ENCODE assay signal across 28 cellular contexts in genomic region chr10:3790858-3791257, GRCh38.
"Had no signal": no experiment of that assay in that cellular context is flagged by ENCODE, and none has a peak within 500 bp of the region (broad histone marks: within the 10 kb centered on the region; RNA-seq: fewer than 3 reads in every experiment).

No MANE protein-coding gene starts in this region.

- H3K27me3 Mint-ChIP-seq: activated CD4-positive, alpha-beta T cell treated with anti-CD3 and anti-CD28 coated beads, Interleukin-2, amount 10 ng/mL, durations not matched to agents 24 days and 14 days; activated naive CD4-positive, alpha-beta T cell treated with anti-CD3 and anti-CD28 coated beads, Interleukin-2, amount 50 U/mL, for 24 hours; activated naive CD8-positive, alpha-beta T cell treated with anti-CD3 and anti-CD28 coated beads, Interleukin-2, amount 10 ng/mL, durations not matched to agents 7 days and 5 days had no signal

- H3K27ac Mint-ChIP-seq: activated CD8-positive, alpha-beta T cell treated with anti-CD3 and anti-CD28 coated beads, Interleukin-2, amount 10 ng/mL, durations not matched to agents 7 days and 5 days; activated naive CD4-positive, alpha-beta T cell treated with anti-CD3 and anti-CD28 coated beads, Interleukin-2, amount 50 U/mL, for 24 hours; T-helper 1 cell treated with Interleukin-12 subunit alpha and Interleukin-12 subunit beta and Interleukin-4 antibody, amounts not matched to agents 30 μg/mL and 1 μg/mL, for 36 hours; T-helper 2 cell treated with Interferon-gamma antibody and Interleukin-4, amounts not matched to agents 5 μg/mL and 100 μg/mL, for 36 hours had no signal

- H3K4me2 ChIP-seq: SK-N-SH had no signal

- H3K27ac ChIP-seq: ascending aorta, cardiac muscle cell, Peyer's patch, SJSA1 had no signal

- H3K4me3 ChIP-seq: ascending aorta, cardiac muscle cell, Peyer's patch, SJSA1 had no signal

- FAIRE-seq: TTC549 had no signal

- H3K36me3 ChIP-seq: ascending aorta, cardiac muscle cell, Peyer's patch, SJSA1 had no signal

- DNase-seq: activated CD4-positive, alpha-beta T cell treated with anti-CD3 and anti-CD28 coated beads, Interleukin-2, amount 10 ng/mL, durations not matched to agents 24 days and 14 days; activated CD4-positive, alpha-beta T cell treated with anti-CD3 and anti-CD28 coated beads, Interleukin-2, amount 50 U/mL, for 48 hours; activated CD8-positive, alpha-beta memory T cell treated with anti-CD3 and anti-CD28 coated beads, Interleukin-2, amount 50 U/mL, for 48 hours; activated CD8-positive, alpha-beta T cell treated with anti-CD3 and anti-CD28 coated beads, Interleukin-2, amount 10 ng/mL, durations not matched to agents 7 days and 5 days; activated effector memory CD4-positive, alpha-beta T cell treated with Interleukin-2 at 50 U/mL for 16 hours; activated naive CD8-positive, alpha-beta T cell treated with anti-CD3 and anti-CD28 coated beads, Interleukin-2, amount 10 ng/mL, durations not matched to agents 7 days and 5 days; activated T-cell treated with anti-CD3 and anti-CD28 coated beads, Interleukin-2, amount 50 U/mL, for 48 hours; amygdala; Karpas-422; KBM-7; NCI-H1105; NCI-H1417 treated with DMSO at 0.1 percent for 48 hours; NCI-H187 treated with DMSO at 0.1 percent for 48 hours; NCI-H2081 treated with DMSO at 0.1 percent for 48 hours; NCI-H226; NCI-H446 treated with DMSO at 0.1 percent for 48 hours; NCI-H524; Peyer's patch; RPMI8226; SHP77 treated with DMSO at 0.1 percent for 48 hours; SK-N-SH had no signal

- H3K4me3 Mint-ChIP-seq: activated CD4-positive, alpha-beta T cell treated with anti-CD3 and anti-CD28 coated beads, Interleukin-2, amount 10 ng/mL, durations not matched to agents 24 days and 14 days; activated CD8-positive, alpha-beta T cell treated with anti-CD3 and anti-CD28 coated beads, Interleukin-2, amount 10 ng/mL, durations not matched to agents 7 days and 5 days; activated naive CD4-positive, alpha-beta T cell treated with anti-CD3 and anti-CD28 coated beads, Interleukin-2, amount 50 U/mL, for 24 hours; activated naive CD8-positive, alpha-beta T cell treated with anti-CD3 and anti-CD28 coated beads, Interleukin-2, amount 10 ng/mL, durations not matched to agents 7 days and 5 days; T-helper 1 cell treated with Interleukin-12 subunit alpha and Interleukin-12 subunit beta and Interleukin-4 antibody, amounts not matched to agents 30 μg/mL and 1 μg/mL, for 36 hours; T-helper 2 cell treated with Interferon-gamma antibody and Interleukin-4, amounts not matched to agents 5 μg/mL and 100 μg/mL, for 36 hours had no signal

- H3K9ac ChIP-seq: SK-N-SH had no signal

- H3K9me3 Mint-ChIP-seq: activated naive CD4-positive, alpha-beta T cell treated with anti-CD3 and anti-CD28 coated beads, Interleukin-2, amount 50 U/mL, for 24 hours had no signal

- H3K9me3 ChIP-seq: Peyer's patch, SJSA1, SK-N-SH had no signal

- ATAC-seq: activated CD8-positive, alpha-beta T cell treated with anti-CD3 and anti-CD28 coated beads, Interleukin-2, amount 10 ng/mL, durations not matched to agents 7 days and 5 days had no signal

- H3K27me3 ChIP-seq: ascending aorta, cardiac muscle cell, Peyer's patch, SJSA1 had no signal
